In genomic region chr20:50504231-50504823, GRCh38 we compare ENCODE assay signal across 9 cellular contexts. TPM values are rescaled to one million over a fixed set of nuclear protein-coding genes. Genes with fewer than 3 reads are reported as not detected.
DNase-seq lines count a peak whose midpoint lies in the region; ATAC-seq, FAIRE-seq and TF ChIP-seq lines count a peak whose summit lies in the region.
"Had no signal": no experiment of that assay in that cellular context is flagged by ENCODE, and none has a peak within 500 bp of the region (broad histone marks: within the 10 kb centered on the region; RNA-seq: fewer than 3 reads in every experiment).

No MANE protein-coding gene starts in this region.

- peak in 1 of 2 donors; percentile 18 for TF ChIP-seq EP300 in tibial nerve (IDR thresholded peaks at IDR 0.05)

- H3K4me1 Mint-ChIP-seq in activated CD4-positive, alpha-beta T cell treated with anti-CD3 and anti-CD28 coated beads for 36 hours, result peaks cover 15% of the 10 kb centered on the region
- H3K4me1 Mint-ChIP-seq in astrocyte (ENCODE audit: low read depth, unreplicated experiment), result peaks cover 17% of the 10 kb centered on the region

- CTCF ChIA-PET in activated CD4-positive, alpha-beta T cell treated with anti-CD3 and anti-CD28 coated beads for 36 hours (lab: Charles Lee), result interaction anchor here (0.5 to 1.7 kb wide), 5 partner anchors 17 to 84 kb away, joined by 3 to 4 read pairs (median 3); no protein-coding TSS in a partner anchor

- no peak for TF ChIP-seq POLR2A in tibial nerve (IDR thresholded peaks at IDR 0.05)

- POLR2A ChIA-PET in activated CD4-positive, alpha-beta T cell treated with anti-CD3 and anti-CD28 coated beads for 36 hours (lab: Charles Lee), result no interaction called here

- no peaks in the 10 kb centered on the region for H3K36me3 ChIP-seq in astrocyte (ENCODE audit: insufficient read depth, low read length)
- H3K36me3 ChIP-seq in liver (ENCODE audit: control insufficient read depth in 4 of 4, insufficient read depth in 3 of 4, low read depth in 1 of 4, low read length in 3 of 4), result no peaks in the 10 kb centered on the region
- H3K36me3 ChIP-seq in tibial nerve, result no peaks in the 10 kb centered on the region

- H3K9me3 ChIP-seq in astrocyte (ENCODE audit: insufficient read depth, low read depth, low read length) (no peaks in the 10 kb centered on the region), liver (ENCODE audit: control insufficient read depth in 4 of 4, low read length in 3 of 4) (no peaks in the 10 kb centered on the region), tibial nerve (no peaks in the 10 kb centered on the region)

- ATAC-seq in activated CD4-positive, alpha-beta T cell treated with anti-CD3 and anti-CD28 coated beads for 36 hours, result no peak

- H3K79me2 ChIP-seq in astrocyte (ENCODE audit: insufficient read depth, low read length), result no peaks in the 10 kb centered on the region

- peak; percentile 39 to 44 for TF ChIP-seq RAD21 in liver (IDR thresholded peaks at IDR 0.05)

- H3K4me3 Mint-ChIP-seq in activated CD4-positive, alpha-beta T cell treated with anti-CD3 and anti-CD28 coated beads for 36 hours, result no peak overlapping the region
- no peak overlapping the region for H3K4me3 Mint-ChIP-seq in astrocyte (ENCODE audit: unreplicated experiment)

- H3K27me3 ChIP-seq in astrocyte (ENCODE audit: insufficient read depth, low read length), result no peaks in the 10 kb centered on the region
- no peaks in the 10 kb centered on the region for H3K27me3 ChIP-seq in liver (ENCODE audit: control insufficient read depth in 4 of 4, insufficient read depth in 4 of 4, low read length in 3 of 4)
- H3K27me3 ChIP-seq in tibial nerve, result no peaks in the 10 kb centered on the region

- peak; percentile 11 for TF ChIP-seq CTCF in astrocyte (IDR thresholded peaks at IDR 0.05; ENCODE audit: insufficient read depth, low read depth, low read length)
- peak; percentile 13 for TF ChIP-seq CTCF in liver (IDR thresholded peaks at IDR 0.05; ENCODE audit: low read depth, low read length, missing input control)
- no peak for TF ChIP-seq CTCF in tibial nerve (IDR thresholded peaks at IDR 0.05)

- no peak for FAIRE-seq in astrocyte (lab: Jason Lieb, UNC)
- FAIRE-seq: endometrium had no signal

- no peaks in the 10 kb centered on the region for H3K9me3 Mint-ChIP-seq in activated CD4-positive, alpha-beta T cell treated with anti-CD3 and anti-CD28 coated beads for 36 hours (ENCODE audit: low read depth)
- H3K9me3 Mint-ChIP-seq in astrocyte (ENCODE audit: unreplicated experiment), result peaks cover 2% of the 10 kb centered on the region

- no peak overlapping the region for H3K4me3 ChIP-seq in astrocyte (ENCODE audit: insufficient read depth, low read depth, low read length)
- no peak overlapping the region for H3K4me3 ChIP-seq in liver (ENCODE audit: low read depth in 1 of 3, low read length in 3 of 3)
- H3K4me3 ChIP-seq in tibial nerve, result no peak overlapping the region

- no peak overlapping the region for H3K4me2 ChIP-seq in astrocyte (ENCODE audit: low read length)

- intact Hi-C loops in activated CD4-positive, alpha-beta T cell treated with anti-CD3 and anti-CD28 coated beads for 36 hours (cut with DNase I, micrococcal nuclease), result no loop called here

- peak overlapping the region; percentile 16 for H2AFZ ChIP-seq in astrocyte (ENCODE audit: low read depth, low read length)

- no peaks in the 10 kb centered on the region for H4K20me1 ChIP-seq in astrocyte (ENCODE audit: insufficient read depth, low read length)

- H3K27ac Mint-ChIP-seq in activated CD4-positive, alpha-beta T cell treated with anti-CD3 and anti-CD28 coated beads for 36 hours, result peak overlapping the region; percentile 8
- peak overlapping the region; percentile 68 for H3K27ac Mint-ChIP-seq in astrocyte (ENCODE audit: unreplicated experiment)

- no peaks in the 10 kb centered on the region for H3K36me3 Mint-ChIP-seq in activated CD4-positive, alpha-beta T cell treated with anti-CD3 and anti-CD28 coated beads for 36 hours (ENCODE audit: low read depth)
- H3K36me3 Mint-ChIP-seq in astrocyte (ENCODE audit: low read depth, unreplicated experiment), result peaks cover 4% of the 10 kb centered on the region

- peak overlapping the region; percentile 13 for H3K9ac ChIP-seq in astrocyte (ENCODE audit: low read length)
- H3K9ac ChIP-seq in liver (ENCODE audit: low read depth in 1 of 2, low read length in 2 of 2), result no peak overlapping the region

- no peaks in the 10 kb centered on the region for H3K27me3 Mint-ChIP-seq in activated CD4-positive, alpha-beta T cell treated with anti-CD3 and anti-CD28 coated beads for 36 hours
- H3K27me3 Mint-ChIP-seq in astrocyte (ENCODE audit: low read depth, unreplicated experiment), result peaks cover 6% of the 10 kb centered on the region

- DNase-seq in activated CD4-positive, alpha-beta T cell treated with anti-CD3 and anti-CD28 coated beads for 36 hours, result no peak
- no peak for DNase-seq in activated CD4-positive, alpha-beta T cell treated with anti-CD3 and anti-CD28 coated beads for 1 hour
- no peak for DNase-seq in astrocyte (ENCODE audit: low read depth)
- no peak for DNase-seq in tibial nerve (ENCODE audit: low spot score in 2 of 2)
- DNase-seq in iPS-NIHi7 (ENCODE audit: extremely low spot score), result no peak
- no peak for DNase-seq in SW480 (ENCODE audit: low spot score)
- DNase-seq in DMS79 treated with DMSO at 0.1 percent for 48 hours (lab: John Stamatoyannopoulos, UW), result no peak

- H3K27ac ChIP-seq in astrocyte (ENCODE audit: low read depth, low read length) (no peak overlapping the region), liver (ENCODE audit: low read depth in 1 of 2, low read length in 2 of 2) (peak overlapping the region; percentile 3 to 53), tibial nerve (peak overlapping the region in 3 of 4 donors; percentile 44 to 72 (median 63))

- 65% methylated on average over 4 of the region's 4 CpGs for WGBS in liver
- WGBS in tibial nerve, 2 donors, result 60 to 64% methylated on average over 4 of the region's 4 CpGs

- H3K4me1 ChIP-seq in astrocyte (ENCODE audit: insufficient read depth, low read length), result peaks cover 9% of the 10 kb centered on the region
- H3K4me1 ChIP-seq in liver (ENCODE audit: control insufficient read depth in 4 of 4, insufficient read depth in 4 of 4, low read length in 3 of 4), result no peaks in the 10 kb centered on the region
- peaks cover 0 to 23% (median 4%) of the 10 kb centered on the region in 4 donors for H3K4me1 ChIP-seq in tibial nerve

TF ChIP-seq in liver, 16 proteins besides CTCF, POLR2A, EP300 and RAD21:
- TF ChIP-seq HNF4G (IDR thresholded peaks at IDR 0.05), result no peak
- no peak for TF ChIP-seq ZBTB33 (IDR thresholded peaks at IDR 0.05)
- TF ChIP-seq HNF4A (conservative IDR thresholded peaks at IDR 0.05), result no peak
- no peak for TF ChIP-seq JUND (IDR thresholded peaks at IDR 0.05)
- no peak for TF ChIP-seq EGR1 (IDR thresholded peaks at IDR 0.05; ENCODE audit: low read depth in 2 of 2)
- peak in 1 of 2 donors; percentile 4 for TF ChIP-seq RXRA (IDR thresholded peaks at IDR 0.05)

RNA-seq across cellular contexts. Expression of gene PTPN1, which starts 5.9 kb away (rescaled TPM):
- 10 to 100 TPM; 79.0 to 92.8 TPM for total RNA-seq in activated CD4-positive, alpha-beta T cell treated with anti-CD3 and anti-CD28 coated beads for 36 hours
- total RNA-seq in astrocyte (60.6 and 64.9 TPM in 2 replicates), liver (1 to 10 TPM; 9.5 to 9.9 TPM), tibial nerve (10 to 100 TPM; 20.7 to 26.7 (median 23.7) TPM)
- polyA plus RNA-seq in liver, result 10 to 100 TPM in 1 of 2 donors, 1 to 10 TPM in 1; 5.8 to 10.6 TPM

Comparison
In these comparisons a context has a peak if more than half of its experiments do, and no peak if none do; other contexts are left out.
1. CTCF ChIP-seq: peak in astrocyte (single experiment) and liver (single experiment); none in tibial nerve (0 of 5).